Comparison of ENCODE assay signal across 13 cellular contexts in the genomic region with DNA sequence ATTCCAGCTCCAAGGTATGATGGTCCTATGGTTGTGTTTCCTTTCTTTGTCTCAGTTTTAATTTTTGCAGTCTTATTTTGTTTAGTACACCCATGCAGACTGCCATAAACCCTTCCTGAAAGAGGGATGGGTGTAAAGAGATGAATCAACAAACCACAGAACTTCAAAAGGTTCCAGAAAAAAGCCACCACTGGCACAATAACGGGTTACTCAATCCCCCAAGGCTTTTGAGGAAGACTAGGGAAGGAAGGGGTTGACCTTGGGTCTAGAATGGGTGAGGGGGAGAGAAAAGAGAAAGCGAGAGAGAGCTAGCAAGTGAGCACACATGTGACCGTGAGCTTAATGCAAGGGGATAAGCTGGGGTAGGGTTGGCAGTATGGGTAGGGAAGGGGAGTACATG.
DNase-seq lines count a peak whose midpoint lies in the region; ATAC-seq and TF ChIP-seq lines count a peak whose summit lies in the region.
"Had no signal": no experiment of that assay in that cellular context is flagged by ENCODE, and none has a peak within 500 bp of the region (broad histone marks: within the 10 kb centered on the region; RNA-seq: fewer than 3 reads in every experiment).

No MANE protein-coding gene starts in this region.

- H3K27ac Mint-ChIP-seq in naive thymus-derived CD8-positive, alpha-beta T cell: peak overlapping the region in 7 of 10 donors; percentile 7 to 86 (median 70)

- RAD21 ChIA-PET in HCT116 (lab: Charles Lee; ENCODE audit: low non-redundant PET in 1 of 2, low total read pairs in 2 of 2, uncharacterized antibody in 2 of 2, unreplicated experiment in 2 of 2): no interaction called here

- H3K36me3 ChIP-seq in HCT116 (ENCODE audit: control insufficient read depth in 1 of 2, insufficient read depth in 2 of 2, low read length in 2 of 2): no peaks in the 10 kb centered on the region
- H3K36me3 ChIP-seq in SU-DHL-6 (ENCODE audit: low read length): no peaks in the 10 kb centered on the region
- no peaks in the 10 kb centered on the region for H3K36me3 ChIP-seq in hepatocyte (replicated peaks; ENCODE audit: insufficient read depth, low read depth)
- H3K36me3 ChIP-seq: lower lobe of right lung, ovary had no signal

- POLR2A ChIA-PET in HCT116 (lab: Charles Lee): no interaction called here
- POLR2A ChIA-PET in naive thymus-derived CD8-positive, alpha-beta T cell (lab: Charles Lee): interaction anchor here (0.6 kb wide), 1 partner anchor 65 kb away, joined by 5 read pairs; no protein-coding TSS in a partner anchor

- H3K36me3 Mint-ChIP-seq in naive thymus-derived CD8-positive, alpha-beta T cell: peaks cover 0 to 2% (median 0%) of the 10 kb centered on the region in 3 donors

- no peak overlapping the region for H3K4me3 ChIP-seq in HCT116 (replicated peaks in 1 of 2; ENCODE audit: low read depth in 1 of 2, low read length in 2 of 2)
- H3K4me3 ChIP-seq in SU-DHL-6 (ENCODE audit: insufficient read depth, low read length, poor library complexity, severe bottlenecking): peak overlapping the region; percentile 5
- no peak overlapping the region for H3K4me3 ChIP-seq in hepatocyte
- H3K4me3 ChIP-seq: lower lobe of right lung, ovary had no signal

- BruUV-seq in HCT116 (replicated peaks; lab: Mats Ljungman, UMichigan): no TSS peak

- no peak for TF ChIP-seq POLR2A in HCT116 (IDR thresholded peaks at IDR 0.05; ENCODE audit: borderline replicate concordance, extremely low read depth, insufficient read depth, insufficient read length)

- intact Hi-C loops in HCT116 (cut with micrococcal nuclease): no loop called here

- CTCF ChIA-PET in HCT116 (lab: Charles Lee): no interaction called here

- H3K4me1 Mint-ChIP-seq in naive thymus-derived CD8-positive, alpha-beta T cell: peaks cover 19 to 74% (median 44%) of the 10 kb centered on the region in 4 donors

- TF ChIP-seq CTCF in HCT116 (IDR thresholded peaks at IDR 0.05 in 2 of 3, conservative IDR thresholded peaks at IDR 0.05 in 1 of 3; ENCODE audit: borderline replicate concordance in 1 of 3, insufficient read depth in 1 of 3, low read depth in 2 of 3, low read length in 2 of 3) (no peak), SU-DHL-6 (IDR thresholded peaks at IDR 0.05; ENCODE audit: insufficient read depth, low read length, poor library complexity, severe bottlenecking) (no peak), hepatocyte (IDR thresholded peaks at IDR 0.05; ENCODE audit: poor library complexity) (no peak)

- ATAC-seq in HCT116: no peak
- ATAC-seq in naive thymus-derived CD8-positive, alpha-beta T cell: no peak
- no peak for ATAC-seq in GM21619 (IDR thresholded peaks at IDR 0.05; ENCODE audit: unreplicated experiment)
- ATAC-seq in GM21723 (IDR thresholded peaks at IDR 0.05; ENCODE audit: unreplicated experiment): no peak
- ATAC-seq: HepG2, lower lobe of right lung had no signal

- H3K27me3 Mint-ChIP-seq in naive thymus-derived CD8-positive, alpha-beta T cell: no peaks in the 10 kb centered on the region

- WGBS in hepatocyte (ENCODE audit: low lambda C conversion rate, missing lambda C conversion rate): 72% methylated on average over 3 of the region's 3 CpGs

- H2AFZ ChIP-seq in HCT116 (ENCODE audit: low read depth, low read length, poor library complexity, severe bottlenecking) (no peak overlapping the region), SU-DHL-6 (ENCODE audit: low read depth, low read length, severe bottlenecking) (no peak overlapping the region), hepatocyte (no peak overlapping the region)

- H3K79me2 ChIP-seq in HCT116 (ENCODE audit: insufficient read depth, low read length) (no peaks in the 10 kb centered on the region), SU-DHL-6 (ENCODE audit: insufficient read depth, low read length) (peaks cover 4% of the 10 kb centered on the region; the same call in 1 of the 2 replicates), hepatocyte (peaks cover 2% of the 10 kb centered on the region)

- peaks cover 29% of the 10 kb centered on the region for H3F3A ChIP-seq in SU-DHL-6 (ENCODE audit: insufficient read depth)

- no peak overlapping the region for H3K4me2 ChIP-seq in HCT116 (ENCODE audit: low read length)
- H3K4me2 ChIP-seq in SU-DHL-6 (ENCODE audit: low read depth, low read length, poor library complexity, severe bottlenecking): peak overlapping the region; percentile 52
- no peak overlapping the region for H3K4me2 ChIP-seq in hepatocyte

- peaks cover 4% of the 10 kb centered on the region; the same call in 1 of the 2 replicates for H3K27me3 ChIP-seq in HCT116 (ENCODE audit: insufficient read depth, low read length)
- H3K27me3 ChIP-seq in SU-DHL-6 (ENCODE audit: low read length): no peaks in the 10 kb centered on the region
- no peaks in the 10 kb centered on the region for H3K27me3 ChIP-seq in hepatocyte
- H3K27me3 ChIP-seq: ovary had no signal

- H3K9me2 ChIP-seq in HCT116 (ENCODE audit: insufficient read depth) (no peaks in the 10 kb centered on the region), SU-DHL-6 (replicated peaks; ENCODE audit: insufficient read depth, low read length) (no peaks in the 10 kb centered on the region), hepatocyte (replicated peaks; ENCODE audit: insufficient read depth) (no peaks in the 10 kb centered on the region)

- H3K9ac ChIP-seq in HCT116 (ENCODE audit: low read length) (no peak overlapping the region), SU-DHL-6 (ENCODE audit: low read length) (peak overlapping the region; percentile 24)

- H3K9me3 ChIP-seq in HCT116 (ENCODE audit: control insufficient read depth in 1 of 2, insufficient read depth in 1 of 2, low read depth in 1 of 2, low read length in 2 of 2) (no peaks in the 10 kb centered on the region), SU-DHL-6 (ENCODE audit: insufficient read depth, low read length) (no peaks in the 10 kb centered on the region), hepatocyte (ENCODE audit: low read depth) (no peaks in the 10 kb centered on the region)
- H3K9me3 ChIP-seq: lower lobe of right lung, ovary had no signal

- DNase-seq in CD1c-positive myeloid dendritic cell (ENCODE audit: extremely low spot score) (peak; percentile 65), HCT116 (ENCODE audit: low read depth, low spot score) (no peak), hepatocyte (ENCODE audit: low spot score) (no peak)
- DNase-seq in naive thymus-derived CD8-positive, alpha-beta T cell: no peak
- DNase-seq in stimulated activated CD4-positive, alpha-beta T cell treated with anti-CD3 and anti-CD28 coated beads, Interleukin-2, amount 100 ng/mL, for 24 hours: no peak
- DNase-seq: lower lobe of right lung; NCI-H187 treated with DMSO at 0.1 percent for 48 hours; ovary; stimulated activated CD4-positive, alpha-beta T cell treated with anti-CD3 and anti-CD28 coated beads, Interleukin-1b, Interleukin-23, amount 100 ng/mL, for 48 hours had no signal

- H4K20me1 ChIP-seq in HCT116 (ENCODE audit: insufficient read depth) (no peaks in the 10 kb centered on the region), SU-DHL-6 (ENCODE audit: low read depth, low read length) (no peaks in the 10 kb centered on the region), hepatocyte (ENCODE audit: insufficient read depth, poor library complexity, severe bottlenecking) (no peaks in the 10 kb centered on the region)

- H3K4me1 ChIP-seq in HCT116 (ENCODE audit: control insufficient read depth in 1 of 2, insufficient read depth in 2 of 2, low read length in 2 of 2) (peaks cover 21 to 31% of the 10 kb centered on the region in 2 experiments; a peak in 3 of 4 replicates), hepatocyte (ENCODE audit: insufficient read depth) (peaks cover 39% of the 10 kb centered on the region)

- H3K4me3 Mint-ChIP-seq in naive thymus-derived CD8-positive, alpha-beta T cell: peak overlapping the region in 5 of 10 donors; percentile 12 to 61 (median 25)

- H3K9me3 Mint-ChIP-seq in naive thymus-derived CD8-positive, alpha-beta T cell: no peaks in the 10 kb centered on the region

- TF ChIP-seq RAD21 in HCT116 (IDR thresholded peaks at IDR 0.05; ENCODE audit: low read depth): no peak

- H3K27ac ChIP-seq in HCT116 (ENCODE audit: low read depth, low read length) (no peak overlapping the region), SU-DHL-6 (ENCODE audit: low read depth, low read length) (peak overlapping the region; percentile 94), hepatocyte (no peak overlapping the region)
- H3K27ac ChIP-seq: lower lobe of right lung, ovary had no signal

TF ChIP-seq in HCT116, 20 proteins besides CTCF, POLR2A, EP300 and RAD21 (continues in another document):
- TF ChIP-seq, protein P1, sequence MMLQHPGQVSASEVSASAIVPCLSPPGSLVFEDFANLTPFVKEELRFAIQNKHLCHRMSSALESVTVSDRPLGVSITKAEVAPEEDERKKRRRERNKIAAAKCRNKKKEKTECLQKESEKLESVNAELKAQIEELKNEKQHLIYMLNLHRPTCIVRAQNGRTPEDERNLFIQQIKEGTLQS (IDR thresholded peaks at IDR 0.05): no peak
- TF ChIP-seq SP1 (IDR thresholded peaks at IDR 0.05; ENCODE audit: low read depth): 0 out of 2 replicates have a peak, but pooled peaks have one; percentile 13
- TF ChIP-seq SIN3A (IDR thresholded peaks at IDR 0.05; ENCODE audit: low read depth): no peak
- no peak for TF ChIP-seq YY1 (IDR thresholded peaks at IDR 0.05; ENCODE audit: extremely low read depth, insufficient replicate concordance, low read depth, low read length)
- TF ChIP-seq CEBPB (IDR thresholded peaks at IDR 0.05; ENCODE audit: low read depth): peak; percentile 57
- TF ChIP-seq ZNF274 (IDR thresholded peaks at IDR 0.05; ENCODE audit: low read depth, low read length): no peak
- no peak for TF ChIP-seq EZH2phosphoT487 (IDR thresholded peaks at IDR 0.05; ENCODE audit: borderline replicate concordance)
